8 cellular contexts compared by ENCODE assay signal in the genomic region with DNA sequence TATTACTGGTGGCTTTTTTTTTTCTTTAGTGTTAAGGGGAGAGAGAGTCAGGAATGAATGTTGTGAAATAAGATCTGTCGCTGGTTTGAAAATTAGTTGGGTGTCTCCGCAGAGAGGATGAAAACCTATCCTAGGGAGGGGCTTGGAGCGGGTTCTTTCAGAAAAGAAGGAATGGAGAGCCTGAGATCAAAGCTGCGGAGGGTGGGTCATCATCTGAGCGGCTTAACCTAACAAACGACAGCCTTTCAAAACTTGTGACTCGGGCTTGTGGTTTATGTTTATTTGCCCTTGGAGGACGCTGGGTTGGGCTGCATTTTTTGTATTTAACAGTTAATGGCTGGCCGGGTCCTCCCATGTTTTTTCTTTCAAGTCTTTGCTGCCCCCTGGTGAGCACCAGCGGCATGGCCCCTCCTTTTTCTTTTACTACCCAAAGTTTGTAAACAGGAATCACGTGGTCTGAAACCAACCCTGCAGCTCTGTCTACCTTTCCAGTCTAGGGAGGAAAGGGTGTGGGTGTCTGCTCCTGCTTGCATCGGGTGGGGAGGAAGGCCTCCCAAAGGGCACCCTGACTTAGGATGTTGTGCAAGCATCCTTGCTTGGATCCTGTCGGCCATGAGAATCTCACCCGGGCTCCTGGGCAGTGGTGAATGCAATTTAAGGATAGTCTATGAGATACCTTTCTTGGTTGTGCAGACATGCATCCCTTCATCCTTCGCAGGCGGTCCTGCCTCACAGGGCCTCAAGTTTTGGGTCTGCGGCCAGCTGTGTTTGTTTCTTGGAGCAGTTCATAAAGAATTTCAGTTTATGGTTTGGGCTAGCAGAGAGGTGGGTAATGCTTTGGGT. TPM values are rescaled to one million over a fixed set of nuclear protein-coding genes. Genes with fewer than 3 reads are reported as not detected.
A peak's percentile ranks its signal among the peaks of the same experiment; 100 is the strongest.
DNase-seq lines count a peak whose midpoint lies in the region; ATAC-seq, FAIRE-seq and TF ChIP-seq lines count a peak whose summit lies in the region.

No MANE protein-coding gene starts in this region.

- H3K36me3 ChIP-seq in HUES64 (ENCODE audit: insufficient read depth, low read length) (peaks cover 43% of the 10 kb centered on the region), H1 (ENCODE audit: control insufficient read depth in 2 of 4, insufficient read depth in 4 of 4, low read length in 3 of 4) (peaks cover 22 to 43% (median 29%) of the 10 kb centered on the region in 4 experiments)

- 21% methylated on average over 17 of the region's 17 CpGs for WGBS in HUES64
- WGBS in H1 (ENCODE audit: extremely low coverage in 1 of 2, insufficient coverage in 1 of 2, insufficient read length in 1 of 2, insufficient replicate concordance in 2 of 2, low coverage in 1 of 2, low lambda C conversion rate in 2 of 2, missing lambda C conversion rate in 1 of 2), 2 experiments = 29% methylated on average over 17 of the region's 17 CpGs; no CpG with 5 or more reads in 1 of the 2 experiments

- no peak overlapping the region for H2AK5ac ChIP-seq in H1 (ENCODE audit: low read depth, low read length)

- H3K4me2 ChIP-seq in H1 (ENCODE audit: insufficient read depth in 1 of 2, low read depth in 2 of 2, low read length in 2 of 2) = peak overlapping the region; percentile 25 to 77

- no peaks in the 10 kb centered on the region for H3K27me3 ChIP-seq in HUES64 (ENCODE audit: insufficient read depth, low read length)
- no peaks in the 10 kb centered on the region for H3K27me3 ChIP-seq in H1 (replicated peaks in 1 of 4; ENCODE audit: control insufficient read depth in 3 of 4, extremely low read depth in 1 of 4, insufficient read depth in 3 of 4, low read length in 3 of 4)

- H3K4me1 ChIP-seq in HUES64 (ENCODE audit: insufficient read depth, low read length) (peaks cover 26% of the 10 kb centered on the region), H1 (replicated peaks in 1 of 4; ENCODE audit: control insufficient read depth in 3 of 4, insufficient read depth in 4 of 4, low read length in 3 of 4) (peaks cover 6 to 14% (median 10%) of the 10 kb centered on the region in 4 experiments; a peak in 5 of 7 replicates)

- ATAC-seq in GM18498 (IDR thresholded peaks at IDR 0.05; ENCODE audit: unreplicated experiment) = no peak

- peak in 1 of 2 experiments; percentile 6; a peak in 1 of 3 replicates for TF ChIP-seq EP300 in H1 (IDR thresholded peaks at IDR 0.05; ENCODE audit: borderline replicate concordance in 1 of 2, low read depth in 2 of 2, low read length in 2 of 2)

- H2BK5ac ChIP-seq in H1 (ENCODE audit: low read depth, low read length) = no peak overlapping the region

- no peak overlapping the region for H3K18ac ChIP-seq in H1 (ENCODE audit: extremely low read depth, low read length)

- no peak overlapping the region for H2BK120ac ChIP-seq in H1 (replicated peaks; ENCODE audit: low read depth, low read length)

- TF ChIP-seq CTCF in H1 (IDR thresholded peaks at IDR 0.05; ENCODE audit: control extremely low read depth in 1 of 3, insufficient read depth in 1 of 3, low read depth in 1 of 3, low read length in 3 of 3) = peak; percentile 49 to 75 (median 68)

- no peak overlapping the region for H4K91ac ChIP-seq in H1 (replicated peaks; ENCODE audit: insufficient read length, low read length)

- no peak overlapping the region for H4K5ac ChIP-seq in H1 (ENCODE audit: insufficient read length, low read depth, low read length)

- H3K23ac ChIP-seq in H1 (ENCODE audit: insufficient read length) = no peak overlapping the region

- peak in 1 of 2 experiments; percentile 61; a peak in 1 of 3 replicates for TF ChIP-seq POLR2A in H1 (IDR thresholded peaks at IDR 0.05; ENCODE audit: control extremely low read depth in 1 of 2, low read depth in 2 of 2, low read length in 2 of 2)

- H4K20me1 ChIP-seq in H1 (replicated peaks in 1 of 2; ENCODE audit: control insufficient read depth in 1 of 2, insufficient read depth in 2 of 2, low read length in 2 of 2) = peaks cover 26% of the 10 kb centered on the region in 2 experiments

- no peaks in the 10 kb centered on the region for H3K9me3 ChIP-seq in HUES64 (ENCODE audit: insufficient read depth, low read depth, low read length)
- H3K9me3 ChIP-seq in H1 (ENCODE audit: insufficient read depth in 2 of 2, low read depth in 1 of 2, low read length in 1 of 2) = no peaks in the 10 kb centered on the region

- H3K56ac ChIP-seq in H1 (replicated peaks; ENCODE audit: insufficient read length, low read depth, low read length) = no peak overlapping the region

- no peak overlapping the region for H2AFZ ChIP-seq in H1 (ENCODE audit: low read length)

- H3K4me3 ChIP-seq in HUES64 (ENCODE audit: low read length) (peak overlapping the region; percentile 94), H1 (ENCODE audit: extremely low read depth in 1 of 4, insufficient read depth in 2 of 4, low read depth in 3 of 4, low read length in 4 of 4) (peak overlapping the region; percentile 92 to 99 (median 94))

- FAIRE-seq in H1 (lab: Jason Lieb, UNC) = peak; percentile 72

- no peak overlapping the region for H4K8ac ChIP-seq in H1 (ENCODE audit: extremely low read depth, insufficient read depth, low read length)

- no peak overlapping the region for H2BK12ac ChIP-seq in H1 (ENCODE audit: low read depth, low read length)

- peaks cover 10% of the 10 kb centered on the region for H3K79me1 ChIP-seq in H1 (ENCODE audit: low read depth, low read length)

- CTCF ChIA-PET in H1 (lab: Charles Lee; ENCODE audit: partially characterized antibody) = interaction anchor here (0.7 to 9.9 kb wide), 32 partner anchors 9 to 216 kb away, joined by 3 to 192 read pairs (median 6); no protein-coding TSS in a partner anchor

- POLR2A ChIA-PET in H1 (lab: Charles Lee; ENCODE audit: partially characterized antibody) = interaction anchor here (0.8 to 27.8 kb wide), 24 partner anchors 11 to 129 kb away, joined by 3 to 1024 read pairs (median 4); partner anchors contain the start of gene TBC1D22B

- no peak overlapping the region for H2BK15ac ChIP-seq in H1 (ENCODE audit: low read length)

- no peak overlapping the region for H3K4ac ChIP-seq in H1 (replicated peaks; ENCODE audit: insufficient read length, low read depth, low read length)

- peaks cover 10% of the 10 kb centered on the region for H3K23me2 ChIP-seq in H1 (ENCODE audit: low read depth, low read length)

- peak; percentile 95 for DNase-seq in ELR (ENCODE audit: low read depth)
- DNase-seq in NOMO-1 treated with dmso at 0.1 percent for 144 hours (lab: John Stamatoyannopoulos, UW; ENCODE audit: unreplicated experiment) = peak; percentile 83
- DNase-seq in activated CD8-positive, alpha-beta memory T cell treated with anti-CD3 and anti-CD28 coated beads for 48 hours (ENCODE audit: low read depth in 2 of 3, low spot score in 2 of 3) = peak; percentile 68 to 86 (median 85)
- DNase-seq in H1 (ENCODE audit: low read depth in 1 of 2, low spot score in 2 of 2) = peak; percentile 78 to 92
- DNase-seq in medulla oblongata (ENCODE audit: extremely low spot score) = peak; percentile 97
- peak; percentile 67 to 86 (median 82) for DNase-seq in stimulated activated CD4-positive, alpha-beta T cell treated with anti-CD3 and anti-CD28 coated beads, TNF-alpha, amount 100 ng/mL, for 4 hours (ENCODE audit: low read depth in 3 of 3)

- H3K9ac ChIP-seq in HUES64 (ENCODE audit: low read depth, low read length) (peak overlapping the region; percentile 92), H1 (replicated peaks in 1 of 4; ENCODE audit: extremely low read depth in 1 of 4, low read depth in 3 of 4, low read length in 3 of 4) (peak overlapping the region in 2 of 4 experiments; percentile 13 to 25; a peak in 1 of 7 replicates)

- H2BK20ac ChIP-seq in H1 (ENCODE audit: low read length) = no peak overlapping the region

- peak; percentile 84 to 85 for TF ChIP-seq RAD21 in H1 (IDR thresholded peaks at IDR 0.05 in 1 of 2, conservative IDR thresholded peaks at IDR 0.05 in 1 of 2; ENCODE audit: low read depth in 2 of 2, low read length in 2 of 2)

- peaks cover 11 to 40% of the 10 kb centered on the region in 2 experiments; a peak in 3 of 4 replicates for H3K79me2 ChIP-seq in H1 (ENCODE audit: control insufficient read depth in 1 of 2, insufficient read depth in 2 of 2, low read length in 2 of 2)

- H3K27ac ChIP-seq in HUES64 (ENCODE audit: low read depth, low read length) = peak overlapping the region; percentile 64; the same call in 1 of the 2 replicates
- no peak overlapping the region for H3K27ac ChIP-seq in H1 (ENCODE audit: low read depth, low read length)

- no peak overlapping the region for H3K14ac ChIP-seq in H1 (ENCODE audit: insufficient read length)

TF ChIP-seq in H1, 55 proteins besides CTCF, POLR2A, EP300 and RAD21 (continues in another document):
- TF ChIP-seq BCL11A (IDR thresholded peaks at IDR 0.05; ENCODE audit: low read depth in 2 of 2, low read length in 2 of 2) = no peak
- peak; percentile 64; the same call in 1 of the 2 replicates for TF ChIP-seq ATF3 (IDR thresholded peaks at IDR 0.05; ENCODE audit: insufficient read depth, low read depth, low read length)
- peak; percentile 32; the same call in 1 of the 2 replicates for TF ChIP-seq TBP (IDR thresholded peaks at IDR 0.05; ENCODE audit: low read depth, low read length)
- no peak for TF ChIP-seq SP1 (IDR thresholded peaks at IDR 0.05; ENCODE audit: low read depth, low read length)
- TF ChIP-seq ASH2L (IDR thresholded peaks at IDR 0.05; ENCODE audit: low read length) = no peak
- no peak for TF ChIP-seq BACH1 (IDR thresholded peaks at IDR 0.05; ENCODE audit: low read length)
- no peak for TF ChIP-seq SP2 (IDR thresholded peaks at IDR 0.05; ENCODE audit: low read length)
- TF ChIP-seq CTBP2 (IDR thresholded peaks at IDR 0.05; ENCODE audit: borderline replicate concordance, insufficient read depth, insufficient read length, low read length) = no peak

RNA-seq across cellular contexts. Expression of gene PIM1, which starts 2.2 kb away (rescaled TPM):
- 34.5 TPM for polyA plus RNA-seq in HUES64 (2013, experiment 1 of 2)
- polyA plus RNA-seq in HUES64 (2013, experiment 2 of 2) = 40.9 TPM
- total RNA-seq in H1 (2021; fragmentation: NEBNext Ultra II Directional; extraction: Animal tissue kit (Norgen Biotek cat#: 25700)) = 94.1 and 94.9 TPM in 2 replicates
- 25.5 and 42.7 TPM in 2 replicates for polyA plus RNA-seq in H1 (2011; rRNA removed)
- 37.3 TPM for polyA plus RNA-seq in H1 (2011; cell fraction: cytosol; rRNA removed)
- polyA plus RNA-seq in H1 (2011; cell fraction: nucleus; rRNA removed) = 72.2 TPM
- polyA plus RNA-seq in H1 (2012, experiment 1 of 2) = 46.3 to 53.0 TPM (median 51.3 TPM) in 4 replicates
- 57.3 TPM for polyA plus RNA-seq in H1 (2012, experiment 2 of 2)
- polyA plus RNA-seq in H1 (2013, experiment 1 of 2) = 57.8 TPM
- polyA plus RNA-seq in H1 (2013, experiment 2 of 2) = 62.4 TPM
- 39.5 and 58.4 TPM in 2 replicates for polyA minus RNA-seq in H1 (2011; rRNA and poly(A)+ RNA removed)
- 29.6 TPM for polyA minus RNA-seq in H1 (2011; cell fraction: cytosol; rRNA and poly(A)+ RNA removed)
- polyA minus RNA-seq in H1 (2011; cell fraction: nucleus; rRNA and poly(A)+ RNA removed) = 30.4 TPM
